12 cellular contexts compared by ENCODE assay signal in the genomic region with DNA sequence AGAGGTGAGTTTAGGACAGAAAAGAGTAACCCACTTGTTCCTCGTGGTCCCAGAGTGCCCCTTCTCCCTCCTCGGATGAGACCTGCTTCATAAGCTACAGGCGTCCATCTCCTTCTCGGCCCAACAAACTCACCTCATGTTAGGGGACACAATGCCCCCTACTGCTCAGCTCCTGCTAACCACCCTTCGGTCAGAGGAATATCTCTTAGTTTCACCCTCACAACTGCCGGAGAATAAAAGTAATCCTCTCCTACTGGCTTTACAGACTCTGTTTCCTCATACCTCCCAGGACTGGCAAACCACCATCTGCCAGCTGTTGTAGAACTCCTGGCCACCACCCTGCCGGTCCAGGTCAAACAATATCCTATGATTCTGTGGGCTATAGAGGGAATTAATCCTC. TPM values are rescaled to one million over a fixed set of nuclear protein-coding genes. Genes with fewer than 3 reads are reported as not detected.
DNase-seq lines count a peak whose midpoint lies in the region; ATAC-seq and TF ChIP-seq lines count a peak whose summit lies in the region.
"Had no signal": no experiment of that assay in that cellular context is flagged by ENCODE, and none has a peak within 500 bp of the region (broad histone marks: within the 10 kb centered on the region; RNA-seq: fewer than 3 reads in every experiment).

No MANE protein-coding gene starts in this region.

- H2AFZ ChIP-seq in mammary epithelial cell (ENCODE audit: low read depth, low read length) = no peak overlapping the region

- ATAC-seq in RWPE2 (ENCODE audit: low read depth) (no peak), natural killer cell (no peak), GM18498 (IDR thresholded peaks at IDR 0.05; ENCODE audit: unreplicated experiment) (no peak)

- H3K4me2 ChIP-seq in mammary epithelial cell (ENCODE audit: insufficient read depth, low read depth, low read length) = no peak overlapping the region

- DNase-seq in MCF 10A (ENCODE audit: unreplicated experiment) (peak; percentile 35), mammary epithelial cell (no peak), RWPE2 (ENCODE audit: low spot score) (no peak), iris pigment epithelial cell (ENCODE audit: low read depth) (peak; percentile 16), type B pancreatic cell (ENCODE audit: extremely low spot score, unreplicated experiment) (no peak), medulla oblongata (ENCODE audit: extremely low spot score) (no peak), natural killer cell (no peak)

- no peaks in the 10 kb centered on the region for H3K9me3 ChIP-seq in mammary epithelial cell (replicated peaks; ENCODE audit: insufficient read depth, low read length)
- no peaks in the 10 kb centered on the region for H3K9me3 ChIP-seq in RWPE2 (ENCODE audit: severe bottlenecking)

- H3K4me1 Mint-ChIP-seq in MCF 10A (ENCODE audit: insufficient read depth, unreplicated experiment) (peaks cover 13% of the 10 kb centered on the region), type B pancreatic cell (ENCODE audit: unreplicated experiment) (peaks cover 33% of the 10 kb centered on the region), natural killer cell (peaks cover 0 to 5% of the 10 kb centered on the region in 2 donors)

- H3K79me2 ChIP-seq in mammary epithelial cell (ENCODE audit: insufficient read depth, low read length) = no peaks in the 10 kb centered on the region

- H4K20me1 ChIP-seq in mammary epithelial cell (ENCODE audit: insufficient read depth, low read length) = no peaks in the 10 kb centered on the region

- no peaks in the 10 kb centered on the region for H3K27me3 ChIP-seq in mammary epithelial cell (ENCODE audit: insufficient read depth, low read length)
- no peaks in the 10 kb centered on the region for H3K27me3 ChIP-seq in RWPE2 (ENCODE audit: insufficient read depth, poor library complexity, severe bottlenecking)

- no peak overlapping the region for H3K4me3 ChIP-seq in mammary epithelial cell (replicated peaks in 1 of 3; ENCODE audit: insufficient read depth in 1 of 3, low read depth in 2 of 3, low read length in 3 of 3)
- no peak overlapping the region for H3K4me3 ChIP-seq in RWPE2 (ENCODE audit: severe bottlenecking)
- H3K4me3 ChIP-seq: SK-N-MC had no signal

- POLR2A ChIA-PET in MCF 10A (lab: Yijun Ruan, JAX) = no interaction called here

- intact Hi-C loops in MCF 10A (cut with micrococcal nuclease) (no loop called here), mammary epithelial cell (cut with micrococcal nuclease) (no loop called here), natural killer cell (cut with micrococcal nuclease) (no loop called here)

- H3K4me3 Mint-ChIP-seq in MCF 10A (ENCODE audit: unreplicated experiment) (no peak overlapping the region), type B pancreatic cell (peak overlapping the region; percentile 11), natural killer cell (no peak overlapping the region)

- dilution Hi-C loops in mammary epithelial cell (cut with HindIII; ENCODE audit: low sequenced_read_pairs) = no loop called here

- H3K9me3 Mint-ChIP-seq in MCF 10A (ENCODE audit: unreplicated experiment) (no peaks in the 10 kb centered on the region), type B pancreatic cell (peaks cover 8% of the 10 kb centered on the region), natural killer cell (no peaks in the 10 kb centered on the region)

- BruUV-seq in MCF 10A (replicated peaks; lab: Mats Ljungman, UMichigan) = no TSS peak
- BruUV-seq in mammary epithelial cell (replicated peaks; lab: Mats Ljungman, UMichigan) = no TSS peak

- no peak overlapping the region for H3K9ac ChIP-seq in mammary epithelial cell (ENCODE audit: insufficient read depth, low read length)

- H3K36me3 Mint-ChIP-seq in MCF 10A (ENCODE audit: insufficient read depth, unreplicated experiment) (no peaks in the 10 kb centered on the region), type B pancreatic cell (no peaks in the 10 kb centered on the region), natural killer cell (no peaks in the 10 kb centered on the region)

- CTCF ChIA-PET in MCF 10A (lab: Yijun Ruan, JAX) (interaction anchor here (0.6 to 2.0 kb wide), 6 partner anchors 15 to 65 kb away, joined by 3 to 12 read pairs (median 4); no protein-coding TSS in a partner anchor), mammary epithelial cell (lab: Charles Lee; ENCODE audit: low non-redundant PET) (interaction anchor here (0.7 kb wide), 1 partner anchor 950 kb away, joined by 3 read pairs; no protein-coding TSS in a partner anchor)

- H3K27ac Mint-ChIP-seq in MCF 10A (ENCODE audit: low read depth, unreplicated experiment) (no peak overlapping the region), type B pancreatic cell (no peak overlapping the region), natural killer cell (no peak overlapping the region)

- H3K27ac ChIP-seq in mammary epithelial cell (ENCODE audit: insufficient read depth, low read depth, low read length) = no peak overlapping the region
- no peak overlapping the region for H3K27ac ChIP-seq in RWPE2 (ENCODE audit: poor library complexity, severe bottlenecking)
- H3K27ac ChIP-seq: SK-N-MC had no signal

- 75% methylated on average over 7 of the region's 7 CpGs for WGBS in mammary epithelial cell (ENCODE audit: low coverage, missing lambda C conversion rate)

- H3K4me1 ChIP-seq in mammary epithelial cell (ENCODE audit: insufficient read depth, low read length) (peaks cover 10% of the 10 kb centered on the region), RWPE2 (ENCODE audit: insufficient read depth, poor library complexity, severe bottlenecking) (peaks cover 8% of the 10 kb centered on the region)

- in situ Hi-C loops in mammary epithelial cell (cut with MboI; ENCODE audit: low sequenced_read_pairs in 2 of 2) = no loop called here

- no peaks in the 10 kb centered on the region for H3K27me3 Mint-ChIP-seq in MCF 10A (ENCODE audit: insufficient read depth, unreplicated experiment)
- peaks cover 3% of the 10 kb centered on the region for H3K27me3 Mint-ChIP-seq in type B pancreatic cell
- H3K27me3 Mint-ChIP-seq in natural killer cell (ENCODE audit: low read depth in 2 of 2) = peaks cover 7 to 13% of the 10 kb centered on the region in 2 donors

- no peak for TF ChIP-seq CTCF in MCF 10A (IDR thresholded peaks at IDR 0.05; ENCODE audit: unreplicated experiment)
- TF ChIP-seq CTCF in mammary epithelial cell (conservative IDR thresholded peaks at IDR 0.05 in 1 of 2, IDR thresholded peaks at IDR 0.05 in 1 of 2; ENCODE audit: extremely low read depth in 1 of 2, insufficient read depth in 1 of 2, low read depth in 1 of 2, low read length in 2 of 2) = peak in 1 of 2 donors; percentile 5
- peak; percentile 22 for TF ChIP-seq CTCF in RWPE2 (IDR thresholded peaks at IDR 0.05; ENCODE audit: poor library complexity, severe bottlenecking)
- TF ChIP-seq CTCF in type B pancreatic cell (conservative IDR thresholded peaks at IDR 0.05) = peak; percentile 42
- TF ChIP-seq CTCF in natural killer cell (IDR thresholded peaks at IDR 0.05) = no peak

- no peaks in the 10 kb centered on the region for H3K36me3 ChIP-seq in mammary epithelial cell (ENCODE audit: insufficient read depth, low read length)
- H3K36me3 ChIP-seq in RWPE2 (ENCODE audit: low read depth) = no peaks in the 10 kb centered on the region

RNA-seq across cellular contexts. Expression of gene AKR1B15, which starts 3.2 kb away (rescaled TPM):
- not detected in 2 replicates for total RNA-seq in MCF 10A (2022)
- total RNA-seq in mammary epithelial cell = not detected
- not detected for polyA plus RNA-seq in mammary epithelial cell
- not detected for polyA minus RNA-seq in mammary epithelial cell
- 0.63 and 1.0 TPM in 2 replicates for total RNA-seq in type B pancreatic cell (ENCODE audit: low replicate concordance)
- not detected for total RNA-seq in natural killer cell
- total RNA-seq: activated CD8-positive, alpha-beta memory T cell treated with anti-CD3 and anti-CD28 coated beads for 36 hours; astrocyte; liver had no signal

RNA-seq across cellular contexts. Expression of gene AKR1B10, which starts 24.7 kb away (rescaled TPM):
- total RNA-seq in MCF 10A (2022) (0.42 and 0.49 TPM in 2 replicates), mammary epithelial cell (1 to 10 TPM; 1.0 to 1.7 TPM), type B pancreatic cell (ENCODE audit: low replicate concordance) (11.3 and 13.7 TPM in 2 replicates), natural killer cell (not detected)
- polyA plus RNA-seq in mammary epithelial cell = 4.7 TPM
- 0.83 TPM for polyA minus RNA-seq in mammary epithelial cell
- total RNA-seq: activated CD8-positive, alpha-beta memory T cell treated with anti-CD3 and anti-CD28 coated beads for 36 hours had no signal

Comparison
In these comparisons a context has a peak if more than half of its experiments do, and no peak if none do; other contexts are left out.
1. DNase-seq: peak in MCF 10A (single experiment) and iris pigment epithelial cell (single experiment); none in mammary epithelial cell (single experiment), RWPE2 (single experiment), type B pancreatic cell (single experiment), medulla oblongata (single experiment) and natural killer cell (single experiment).
2. CTCF ChIP-seq: peak in RWPE2 (single experiment) and type B pancreatic cell (single experiment); none in MCF 10A (single experiment) and natural killer cell (single experiment).